Comparison of ENCODE assay signal across 9 cellular contexts in the genomic region with DNA sequence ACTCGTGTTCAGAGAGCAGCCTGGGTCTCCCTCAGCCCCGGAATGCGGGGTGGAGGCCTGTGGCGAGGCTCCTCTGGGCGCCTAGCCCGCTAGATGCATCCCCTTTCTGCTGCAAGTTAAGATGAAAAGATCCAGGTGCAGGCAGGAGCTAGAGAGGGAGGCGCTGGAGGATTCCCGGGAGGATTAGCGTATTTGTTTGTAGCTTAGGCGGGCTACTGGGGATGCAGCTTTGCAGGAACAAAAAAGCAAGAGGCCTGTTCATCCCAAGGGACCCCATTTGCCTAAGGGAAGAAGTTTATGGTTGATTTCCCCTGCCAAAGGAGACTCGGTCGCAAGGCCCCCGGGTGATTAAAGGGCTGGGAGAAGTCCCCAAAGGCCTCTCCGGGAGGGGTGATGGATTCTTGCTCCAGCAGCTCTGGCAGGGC. TPM values are rescaled to one million over a fixed set of nuclear protein-coding genes. Genes with fewer than 3 reads are reported as not detected.
DNase-seq lines count a peak whose midpoint lies in the region; ATAC-seq and TF ChIP-seq lines count a peak whose summit lies in the region.
"Had no signal": no experiment of that assay in that cellular context is flagged by ENCODE, and none has a peak within 500 bp of the region (broad histone marks: within the 10 kb centered on the region; RNA-seq: fewer than 3 reads in every experiment).

No MANE protein-coding gene starts in this region.

- peak; percentile 64 for DNase-seq in activated CD8-positive, alpha-beta memory T cell treated with anti-CD3 and anti-CD28 coated beads for 24 hours
- DNase-seq in activated CD8-positive, alpha-beta memory T cell treated with anti-CD3 and anti-CD28 coated beads, Interleukin-2, amount 50 U/mL, for 4 hours, result no peak
- DNase-seq in NCI-H345 treated with DMSO at 0.1 percent for 48 hours (lab: John Stamatoyannopoulos, UW; ENCODE audit: unreplicated experiment) (peak; percentile 87), dorsolateral prefrontal cortex (peak in 5 of 10 donors; percentile 14 to 46 (median 42)), HUDEP-2 (lab: John Stamatoyannopoulos, UW; ENCODE audit: unreplicated experiment in 76 of 76) (no peak), NOMO-1 treated with DMSO at 0.1 percent for 48 hours (lab: John Stamatoyannopoulos, UW; ENCODE audit: unreplicated experiment) (no peak), GM19240 (ENCODE audit: insufficient read length, low spot score) (no peak)
- peak in 1 of 2 donors; percentile 54 for DNase-seq in stimulated activated effector memory CD8-positive, alpha-beta T cell treated with anti-CD3 and anti-CD28 coated beads, Interleukin-12 subunit alpha, Interleukin-12 subunit beta, amount 100 ng/mL, for 72 hours (ENCODE audit: low spot score in 2 of 2)
- DNase-seq: CD4-positive, CD25-positive, alpha-beta regulatory T cell had no signal

- H3K36me3 Mint-ChIP-seq in stimulated activated effector memory CD8-positive, alpha-beta T cell treated with anti-CD3 and anti-CD28 coated beads, Interleukin-12 subunit alpha, Interleukin-12 subunit beta, amount 100 ng/mL, for 72 hours, result no peaks in the 10 kb centered on the region
- H3K36me3 Mint-ChIP-seq: CD4-positive, CD25-positive, alpha-beta regulatory T cell had no signal

- H3K9me3 Mint-ChIP-seq in stimulated activated effector memory CD8-positive, alpha-beta T cell treated with anti-CD3 and anti-CD28 coated beads, Interleukin-12 subunit alpha, Interleukin-12 subunit beta, amount 100 ng/mL, for 72 hours, result no peaks in the 10 kb centered on the region
- H3K9me3 Mint-ChIP-seq: CD4-positive, CD25-positive, alpha-beta regulatory T cell had no signal

- H3K4me3 Mint-ChIP-seq in stimulated activated effector memory CD8-positive, alpha-beta T cell treated with anti-CD3 and anti-CD28 coated beads, Interleukin-12 subunit alpha, Interleukin-12 subunit beta, amount 100 ng/mL, for 72 hours, result peak overlapping the region; percentile 68

- peak overlapping the region; percentile 30 to 72 (median 60) for H3K4me3 ChIP-seq in dorsolateral prefrontal cortex

- no peak for ATAC-seq in stimulated activated effector memory CD8-positive, alpha-beta T cell treated with anti-CD3 and anti-CD28 coated beads, Interleukin-12 subunit alpha, Interleukin-12 subunit beta, amount 100 ng/mL, for 72 hours

- peaks cover 11% of the 10 kb centered on the region for H3K4me1 Mint-ChIP-seq in stimulated activated effector memory CD8-positive, alpha-beta T cell treated with anti-CD3 and anti-CD28 coated beads, Interleukin-12 subunit alpha, Interleukin-12 subunit beta, amount 100 ng/mL, for 72 hours

- H3K27ac ChIP-seq in dorsolateral prefrontal cortex, result peak overlapping the region in 48 of 59 donors; percentile 31 to 92 (median 75)

- intact Hi-C loops in dorsolateral prefrontal cortex (cut with DNase I), result loop anchor here (1.0 to 10.0 kb wide), 3 partner anchors 26 to 329 kb away; no protein-coding TSS in a partner anchor

- H3K27me3 ChIP-seq in dorsolateral prefrontal cortex, result peaks cover 0 to 30% (median 2%) of the 10 kb centered on the region in 45 donors

- no peak overlapping the region for H3K27ac Mint-ChIP-seq in stimulated activated effector memory CD8-positive, alpha-beta T cell treated with anti-CD3 and anti-CD28 coated beads, Interleukin-12 subunit alpha, Interleukin-12 subunit beta, amount 100 ng/mL, for 72 hours
- H3K27ac Mint-ChIP-seq: CD4-positive, CD25-positive, alpha-beta regulatory T cell had no signal

- no peak for TF ChIP-seq CTCF in dorsolateral prefrontal cortex (IDR thresholded peaks at IDR 0.05 in 54 of 56, conservative IDR thresholded peaks at IDR 0.05 in 2 of 56; ENCODE audit: low read depth in 1 of 56, partially characterized antibody in 56 of 56)

RNA-seq across cellular contexts. Expression of gene CCDC177, which starts 0.8 kb away (rescaled TPM):
- 10 to 100 TPM in 59 of 120 experiments, 1 to 10 TPM in 61; 2.8 to 14.6 (median 10.0) TPM for total RNA-seq in dorsolateral prefrontal cortex
- total RNA-seq: CD4-positive, CD25-positive, alpha-beta regulatory T cell had no signal

RNA-seq across cellular contexts. Expression of gene SUSD6, which starts 37.5 kb away (rescaled TPM):
- total RNA-seq in dorsolateral prefrontal cortex, result 10 to 100 TPM; 25.2 to 57.8 (median 35.8) TPM

Comparison
In these comparisons a context has a peak if more than half of its experiments do, and no peak if none do; other contexts are left out.
1. DNase-seq: peak in activated CD8-positive, alpha-beta memory T cell treated with anti-CD3 and anti-CD28 coated beads for 24 hours (single experiment) and NCI-H345 treated with DMSO at 0.1 percent for 48 hours (single experiment); none in activated CD8-positive, alpha-beta memory T cell treated with anti-CD3 and anti-CD28 coated beads, Interleukin-2, amount 50 U/mL, for 4 hours (single experiment), HUDEP-2 (0 of 76), NOMO-1 treated with DMSO at 0.1 percent for 48 hours (single experiment) and GM19240 (single experiment).